ENCODE assay signal across 22 cellular contexts in the genomic region with DNA sequence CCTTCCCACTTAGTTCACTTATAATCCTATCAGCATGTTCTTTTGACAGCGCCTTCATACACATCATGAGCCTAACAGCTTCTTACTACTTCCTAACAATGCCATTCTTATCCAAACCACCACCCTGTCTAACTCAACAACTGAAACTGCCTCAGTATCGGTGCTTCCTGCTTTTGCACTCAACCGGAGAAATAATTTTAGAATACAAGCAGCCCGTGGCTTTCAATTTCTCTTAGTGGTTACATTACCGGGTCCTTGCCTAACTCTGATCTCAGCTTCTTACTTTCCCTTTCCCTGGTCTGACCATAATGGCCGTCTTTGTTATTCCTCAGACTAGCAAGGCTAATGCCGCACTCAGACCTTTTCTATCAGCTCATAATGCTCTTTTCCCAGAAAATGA.
"Had no signal": no experiment of that assay in that cellular context is flagged by ENCODE, and none has a peak within 500 bp of the region (broad histone marks: within the 10 kb centered on the region; RNA-seq: fewer than 3 reads in every experiment).

No MANE protein-coding gene starts in this region.

- H3K27ac Mint-ChIP-seq: activated CD8-positive, alpha-beta memory T cell treated with anti-CD3 and anti-CD28 coated beads, Interleukin-2, amount 10 ng/mL, durations not matched to agents 7 days and 5 days; activated naive CD8-positive, alpha-beta T cell; natural killer cell treated with Interleukin-12 subunit alpha and Interleukin-12 subunit beta and Interleukin-15 and Interleukin-18, amount 100 ng/mL, for 72 hours; progenitor cell of endocrine pancreas; stimulated activated effector memory CD8-positive, alpha-beta T cell treated with anti-CD3 and anti-CD28 coated beads, Interleukin-12 subunit alpha, Interleukin-12 subunit beta, amount 100 ng/mL, for 72 hours; type B pancreatic cell had no signal

- H3K4me1 ChIP-seq: breast epithelium, esophagus squamous epithelium, heart left ventricle had no signal

- H3K4me3 ChIP-seq: breast epithelium, esophagus squamous epithelium, heart left ventricle, mucosa of descending colon, smooth muscle cell had no signal

- H3K4me3 Mint-ChIP-seq: activated CD8-positive, alpha-beta memory T cell treated with anti-CD3 and anti-CD28 coated beads, Interleukin-2, amount 10 ng/mL, durations not matched to agents 7 days and 5 days; activated naive CD8-positive, alpha-beta T cell; activated T-cell treated with anti-CD3 and anti-CD28 coated beads, Interleukin-2, amount 50 U/mL, for 4 hours; natural killer cell treated with Interleukin-12 subunit alpha and Interleukin-12 subunit beta and Interleukin-15 and Interleukin-18, amount 100 ng/mL, for 72 hours; stimulated activated effector memory CD8-positive, alpha-beta T cell treated with anti-CD3 and anti-CD28 coated beads, Interleukin-12 subunit alpha, Interleukin-12 subunit beta, amount 100 ng/mL, for 72 hours; type B pancreatic cell had no signal

- H3K27ac ChIP-seq: breast epithelium, esophagus squamous epithelium, heart left ventricle had no signal

- ATAC-seq: activated CD4-positive, CD25-positive, alpha-beta regulatory T cell treated with anti-CD3 and anti-CD28 coated beads, Interleukin-2, amount 50 U/mL, for 24 hours; activated CD8-positive, alpha-beta memory T cell treated with anti-CD3 and anti-CD28 coated beads, Interleukin-2, amount 10 ng/mL, durations not matched to agents 7 days and 5 days; activated T-cell treated with anti-CD3 and anti-CD28 coated beads, Interleukin-2, amount 50 U/mL, for 4 hours; heart left ventricle; left colon; mucosa of descending colon; natural killer cell treated with Interleukin-12 subunit alpha and Interleukin-12 subunit beta and Interleukin-15 and Interleukin-18, amount 100 ng/mL, for 72 hours; right cardiac atrium; stimulated activated effector memory CD8-positive, alpha-beta T cell treated with anti-CD3 and anti-CD28 coated beads, Interleukin-12 subunit alpha, Interleukin-12 subunit beta, amount 100 ng/mL, for 72 hours had no signal

- H3K4me2 ChIP-seq: smooth muscle cell had no signal

- DNase-seq: activated CD4-positive, alpha-beta T cell treated with anti-CD3 and anti-CD28 coated beads, Interleukin-2, amount 50 U/mL, for 48 hours; activated CD8-positive, alpha-beta memory T cell treated with anti-CD3 and anti-CD28 coated beads, Interleukin-2, amount 10 ng/mL, durations not matched to agents 7 days and 5 days; activated effector memory CD4-positive, alpha-beta T cell treated with anti-CD3 and anti-CD28 coated beads, Interleukin-2, amount 50 U/mL, for 16 hours; activated T-cell treated with anti-CD3 and anti-CD28 coated beads, Interleukin-2, amount 50 U/mL, for 4 hours; aorta; esophagus squamous epithelium; foreskin fibroblast; heart left ventricle; left colon; mammary epithelial cell; mucosa of descending colon; nucleus accumbens; right cardiac atrium; T-helper 2 cell had no signal

- H3K4me1 Mint-ChIP-seq: activated CD8-positive, alpha-beta memory T cell treated with anti-CD3 and anti-CD28 coated beads, Interleukin-2, amount 10 ng/mL, durations not matched to agents 7 days and 5 days had no signal

- H3K27me3 Mint-ChIP-seq: activated CD8-positive, alpha-beta memory T cell treated with anti-CD3 and anti-CD28 coated beads, Interleukin-2, amount 10 ng/mL, durations not matched to agents 7 days and 5 days; activated naive CD8-positive, alpha-beta T cell; natural killer cell treated with Interleukin-12 subunit alpha and Interleukin-12 subunit beta and Interleukin-15 and Interleukin-18, amount 100 ng/mL, for 72 hours; progenitor cell of endocrine pancreas; type B pancreatic cell had no signal

- H3K27me3 ChIP-seq: breast epithelium, esophagus squamous epithelium, heart left ventricle had no signal
